ENCODE assay signal across 1 cellular context in the genomic region with DNA sequence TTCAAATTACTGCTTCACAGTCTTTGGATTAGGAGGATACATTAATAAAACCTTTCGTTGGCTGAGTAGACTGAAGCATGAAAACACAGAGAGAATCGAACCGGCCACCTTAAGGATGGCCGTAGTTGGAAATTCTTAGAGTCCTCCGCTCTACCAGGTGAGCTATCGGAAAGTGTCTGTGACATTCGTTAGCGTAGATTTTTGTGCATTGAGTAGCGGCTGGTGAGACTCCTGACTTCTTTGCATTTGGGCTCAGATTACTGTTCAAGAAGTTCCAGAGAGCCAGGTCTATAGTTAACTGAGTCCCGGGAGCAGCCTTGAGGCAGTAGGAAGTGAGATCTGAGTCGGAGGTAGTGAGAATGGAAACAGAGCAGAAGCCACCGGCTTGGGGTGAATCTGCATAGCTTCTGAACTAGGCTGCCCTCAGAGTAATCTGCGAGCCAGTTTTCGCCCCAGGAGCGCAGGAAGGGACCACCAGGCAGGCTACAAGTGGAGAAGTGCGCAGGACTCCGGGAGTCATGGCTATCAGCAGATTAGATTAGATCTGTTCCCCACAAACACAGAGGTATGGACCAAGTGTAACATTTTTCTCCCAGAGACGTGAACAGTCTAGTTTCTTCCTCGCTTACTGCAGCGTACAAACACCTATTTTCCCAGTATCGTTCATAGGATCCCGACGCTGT.
TF ChIP-seq lines count a peak whose summit lies in the region.

No MANE protein-coding gene starts in this region.

TF ChIP-seq in HepG2, 621 proteins besides CTCF, POLR2A, EP300 and RAD21 (continued from another document and continues in another):
- peak; percentile 62; the same call in 1 of the 2 replicates for TF ChIP-seq ZNF350 (CRISPR knock-in tag; IDR thresholded peaks at IDR 0.05; ENCODE audit: borderline replicate concordance, low read depth)
- TF ChIP-seq, protein P1, sequence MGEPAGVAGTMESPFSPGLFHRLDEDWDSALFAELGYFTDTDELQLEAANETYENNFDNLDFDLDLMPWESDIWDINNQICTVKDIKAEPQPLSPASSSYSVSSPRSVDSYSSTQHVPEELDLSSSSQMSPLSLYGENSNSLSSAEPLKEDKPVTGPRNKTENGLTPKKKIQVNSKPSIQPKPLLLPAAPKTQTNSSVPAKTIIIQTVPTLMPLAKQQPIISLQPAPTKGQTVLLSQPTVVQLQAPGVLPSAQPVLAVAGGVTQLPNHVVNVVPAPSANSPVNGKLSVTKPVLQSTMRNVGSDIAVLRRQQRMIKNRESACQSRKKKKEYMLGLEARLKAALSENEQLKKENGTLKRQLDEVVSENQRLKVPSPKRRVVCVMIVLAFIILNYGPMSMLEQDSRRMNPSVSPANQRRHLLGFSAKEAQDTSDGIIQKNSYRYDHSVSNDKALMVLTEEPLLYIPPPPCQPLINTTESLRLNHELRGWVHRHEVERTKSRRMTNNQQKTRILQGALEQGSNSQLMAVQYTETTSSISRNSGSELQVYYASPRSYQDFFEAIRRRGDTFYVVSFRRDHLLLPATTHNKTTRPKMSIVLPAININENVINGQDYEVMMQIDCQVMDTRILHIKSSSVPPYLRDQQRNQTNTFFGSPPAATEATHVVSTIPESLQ (CRISPR knock-in tag; conservative IDR thresholded peaks at IDR 0.05), result no peak
- TF ChIP-seq PHB2 (IDR thresholded peaks at IDR 0.05; ENCODE audit: partially characterized antibody), result no peak
- no peak for TF ChIP-seq ZNF34 (CRISPR knock-in tag; IDR thresholded peaks at IDR 0.05; ENCODE audit: borderline replicate concordance)
- no peak for TF ChIP-seq MEIS2 (CRISPR knock-in tag; IDR thresholded peaks at IDR 0.05)
- TF ChIP-seq, protein P2, sequence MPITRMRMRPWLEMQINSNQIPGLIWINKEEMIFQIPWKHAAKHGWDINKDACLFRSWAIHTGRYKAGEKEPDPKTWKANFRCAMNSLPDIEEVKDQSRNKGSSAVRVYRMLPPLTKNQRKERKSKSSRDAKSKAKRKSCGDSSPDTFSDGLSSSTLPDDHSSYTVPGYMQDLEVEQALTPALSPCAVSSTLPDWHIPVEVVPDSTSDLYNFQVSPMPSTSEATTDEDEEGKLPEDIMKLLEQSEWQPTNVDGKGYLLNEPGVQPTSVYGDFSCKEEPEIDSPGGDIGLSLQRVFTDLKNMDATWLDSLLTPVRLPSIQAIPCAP (CRISPR knock-in tag; IDR thresholded peaks at IDR 0.05; ENCODE audit: low read depth), result no peak
- no peak for TF ChIP-seq ZNF781 (CRISPR knock-in tag; IDR thresholded peaks at IDR 0.05; ENCODE audit: borderline replicate concordance, not compliant biosample characterization)
- TF ChIP-seq SALL2 (CRISPR knock-in tag; IDR thresholded peaks at IDR 0.05), result no peak
- no peak for TF ChIP-seq ZNF720 (CRISPR knock-in tag; IDR thresholded peaks at IDR 0.05)
- no peak for TF ChIP-seq SOX6 (IDR thresholded peaks at IDR 0.05)
- peak; percentile 29; the same call in 1 of the 2 replicates for TF ChIP-seq SOX6 (CRISPR knock-in tag; IDR thresholded peaks at IDR 0.05)
- peak; percentile 72 for TF ChIP-seq ZMYM2 (CRISPR knock-in tag; IDR thresholded peaks at IDR 0.05)
- peak; percentile 14; the same call in 1 of the 2 replicates for TF ChIP-seq RARA (CRISPR knock-in tag; IDR thresholded peaks at IDR 0.05)
- TF ChIP-seq RBM22 (optimal IDR thresholded peaks at IDR 0.05; ENCODE audit: low read length), result peak; percentile 39
- TF ChIP-seq ZSCAN21 (CRISPR knock-in tag; IDR thresholded peaks at IDR 0.05; ENCODE audit: borderline replicate concordance), result peak; percentile 45; the same call in 1 of the 2 replicates
- no peak for TF ChIP-seq ZZZ3 (CRISPR knock-in tag; IDR thresholded peaks at IDR 0.05; ENCODE audit: borderline replicate concordance)
- TF ChIP-seq RXRB (CRISPR knock-in tag; IDR thresholded peaks at IDR 0.05; ENCODE audit: borderline replicate concordance), result peak; percentile 53; the same call in 1 of the 2 replicates
- TF ChIP-seq, protein P3, sequence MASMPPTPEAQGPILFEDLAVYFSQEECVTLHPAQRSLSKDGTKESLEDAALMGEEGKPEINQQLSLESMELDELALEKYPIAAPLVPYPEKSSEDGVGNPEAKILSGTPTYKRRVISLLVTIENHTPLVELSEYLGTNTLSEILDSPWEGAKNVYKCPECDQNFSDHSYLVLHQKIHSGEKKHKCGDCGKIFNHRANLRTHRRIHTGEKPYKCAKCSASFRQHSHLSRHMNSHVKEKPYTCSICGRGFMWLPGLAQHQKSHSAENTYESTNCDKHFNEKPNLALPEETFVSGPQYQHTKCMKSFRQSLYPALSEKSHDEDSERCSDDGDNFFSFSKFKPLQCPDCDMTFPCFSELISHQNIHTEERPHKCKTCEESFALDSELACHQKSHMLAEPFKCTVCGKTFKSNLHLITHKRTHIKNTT (CRISPR knock-in tag; IDR thresholded peaks at IDR 0.05), result no peak
- peak; percentile 63; the same call in 1 of the 2 replicates for TF ChIP-seq ZNF501 (CRISPR knock-in tag; IDR thresholded peaks at IDR 0.05)
- 0 out of 2 replicates have a peak, but pooled peaks have one; percentile 6 for TF ChIP-seq KDM1A (CRISPR knock-in tag; IDR thresholded peaks at IDR 0.05)
- TF ChIP-seq ZNF136 (CRISPR knock-in tag; IDR thresholded peaks at IDR 0.05; ENCODE audit: low read depth), result 0 out of 2 replicates have a peak, but pooled peaks have one; percentile 77
- TF ChIP-seq HNRNPH1 (optimal IDR thresholded peaks at IDR 0.05; ENCODE audit: low read depth, low read length), result no peak
- TF ChIP-seq ZSCAN29 (CRISPR knock-in tag; conservative IDR thresholded peaks at IDR 0.05), result peak; percentile 52; the same call in 1 of the 2 replicates
- TF ChIP-seq, protein P4, sequence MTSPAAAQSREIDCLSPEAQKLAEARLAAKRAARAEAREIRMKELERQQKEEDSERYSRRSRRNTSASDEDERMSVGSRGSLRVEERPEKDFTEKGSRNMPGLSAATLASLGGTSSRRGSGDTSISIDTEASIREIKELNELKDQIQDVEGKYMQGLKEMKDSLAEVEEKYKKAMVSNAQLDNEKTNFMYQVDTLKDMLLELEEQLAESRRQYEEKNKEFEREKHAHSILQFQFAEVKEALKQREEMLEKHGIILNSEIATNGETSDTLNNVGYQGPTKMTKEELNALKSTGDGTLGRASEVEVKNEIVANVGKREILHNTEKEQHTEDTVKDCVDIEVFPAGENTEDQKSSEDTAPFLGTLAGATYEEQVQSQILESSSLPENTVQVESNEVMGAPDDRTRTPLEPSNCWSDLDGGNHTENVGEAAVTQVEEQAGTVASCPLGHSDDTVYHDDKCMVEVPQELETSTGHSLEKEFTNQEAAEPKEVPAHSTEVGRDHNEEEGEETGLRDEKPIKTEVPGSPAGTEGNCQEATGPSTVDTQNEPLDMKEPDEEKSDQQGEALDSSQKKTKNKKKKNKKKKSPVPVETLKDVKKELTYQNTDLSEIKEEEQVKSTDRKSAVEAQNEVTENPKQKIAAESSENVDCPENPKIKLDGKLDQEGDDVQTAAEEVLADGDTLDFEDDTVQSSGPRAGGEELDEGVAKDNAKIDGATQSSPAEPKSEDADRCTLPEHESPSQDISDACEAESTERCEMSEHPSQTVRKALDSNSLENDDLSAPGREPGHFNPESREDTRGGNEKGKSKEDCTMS (CRISPR knock-in tag; conservative IDR thresholded peaks at IDR 0.05), result 0 out of 2 replicates have a peak, but pooled peaks have one; percentile 38
- TF ChIP-seq ZNF543 (CRISPR knock-in tag; IDR thresholded peaks at IDR 0.05), result peak; percentile 63; the same call in 1 of the 2 replicates
- TF ChIP-seq SMARCC2 (IDR thresholded peaks at IDR 0.05), result no peak
- peak; percentile 59; the same call in 1 of the 2 replicates for TF ChIP-seq ZNF205 (CRISPR knock-in tag; IDR thresholded peaks at IDR 0.05)
- peak; percentile 45; the same call in 1 of the 2 replicates for TF ChIP-seq SAP130 (CRISPR knock-in tag; IDR thresholded peaks at IDR 0.05; ENCODE audit: low read depth)
- no peak for TF ChIP-seq SAFB2 (CRISPR knock-in tag; IDR thresholded peaks at IDR 0.05; ENCODE audit: borderline replicate concordance, low read depth)
- no peak for TF ChIP-seq TBX3 (IDR thresholded peaks at IDR 0.05; ENCODE audit: borderline replicate concordance)
- TF ChIP-seq TBX2 (CRISPR knock-in tag; IDR thresholded peaks at IDR 0.05; ENCODE audit: borderline replicate concordance), result peak; percentile 45; the same call in 1 of the 2 replicates
- TF ChIP-seq ZNF607 (CRISPR knock-in tag; IDR thresholded peaks at IDR 0.05; ENCODE audit: borderline replicate concordance), result 0 out of 2 replicates have a peak, but pooled peaks have one; percentile 52
- TF ChIP-seq, protein P5, sequence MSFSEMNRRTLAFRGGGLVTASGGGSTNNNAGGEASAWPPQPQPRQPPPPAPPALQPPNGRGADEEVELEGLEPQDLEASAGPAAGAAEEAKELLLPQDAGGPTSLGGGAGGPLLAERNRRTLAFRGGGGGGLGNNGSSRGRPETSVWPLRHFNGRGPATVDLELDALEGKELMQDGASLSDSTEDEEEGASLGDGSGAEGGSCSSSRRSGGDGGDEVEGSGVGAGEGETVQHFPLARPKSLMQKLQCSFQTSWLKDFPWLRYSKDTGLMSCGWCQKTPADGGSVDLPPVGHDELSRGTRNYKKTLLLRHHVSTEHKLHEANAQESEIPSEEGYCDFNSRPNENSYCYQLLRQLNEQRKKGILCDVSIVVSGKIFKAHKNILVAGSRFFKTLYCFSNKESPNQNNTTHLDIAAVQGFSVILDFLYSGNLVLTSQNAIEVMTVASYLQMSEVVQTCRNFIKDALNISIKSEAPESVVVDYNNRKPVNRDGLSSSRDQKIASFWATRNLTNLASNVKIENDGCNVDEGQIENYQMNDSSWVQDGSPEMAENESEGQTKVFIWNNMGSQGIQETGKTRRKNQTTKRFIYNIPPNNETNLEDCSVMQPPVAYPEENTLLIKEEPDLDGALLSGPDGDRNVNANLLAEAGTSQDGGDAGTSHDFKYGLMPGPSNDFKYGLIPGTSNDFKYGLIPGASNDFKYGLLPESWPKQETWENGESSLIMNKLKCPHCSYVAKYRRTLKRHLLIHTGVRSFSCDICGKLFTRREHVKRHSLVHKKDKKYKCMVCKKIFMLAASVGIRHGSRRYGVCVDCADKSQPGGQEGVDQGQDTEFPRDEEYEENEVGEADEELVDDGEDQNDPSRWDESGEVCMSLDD (CRISPR knock-in tag; IDR thresholded peaks at IDR 0.05; ENCODE audit: borderline replicate concordance), result no peak
- peak; percentile 27; the same call in 1 of the 2 replicates for TF ChIP-seq CREM (IDR thresholded peaks at IDR 0.05)
- TF ChIP-seq CREM (CRISPR knock-in tag; IDR thresholded peaks at IDR 0.05), result no peak
- TF ChIP-seq, protein P6, sequence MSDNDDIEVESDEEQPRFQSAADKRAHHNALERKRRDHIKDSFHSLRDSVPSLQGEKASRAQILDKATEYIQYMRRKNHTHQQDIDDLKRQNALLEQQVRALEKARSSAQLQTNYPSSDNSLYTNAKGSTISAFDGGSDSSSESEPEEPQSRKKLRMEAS (IDR thresholded peaks at IDR 0.05), result peak; percentile 31; the same call in 1 of the 2 replicates
- TF ChIP-seq SIN3A (IDR thresholded peaks at IDR 0.05; ENCODE audit: borderline replicate concordance, low read depth, low read length), result 0 out of 2 replicates have a peak, but pooled peaks have one; percentile 37
- TF ChIP-seq MAF1 (CRISPR knock-in tag; IDR thresholded peaks at IDR 0.05; ENCODE audit: borderline replicate concordance), result peak; percentile 95
- TF ChIP-seq, protein P7, sequence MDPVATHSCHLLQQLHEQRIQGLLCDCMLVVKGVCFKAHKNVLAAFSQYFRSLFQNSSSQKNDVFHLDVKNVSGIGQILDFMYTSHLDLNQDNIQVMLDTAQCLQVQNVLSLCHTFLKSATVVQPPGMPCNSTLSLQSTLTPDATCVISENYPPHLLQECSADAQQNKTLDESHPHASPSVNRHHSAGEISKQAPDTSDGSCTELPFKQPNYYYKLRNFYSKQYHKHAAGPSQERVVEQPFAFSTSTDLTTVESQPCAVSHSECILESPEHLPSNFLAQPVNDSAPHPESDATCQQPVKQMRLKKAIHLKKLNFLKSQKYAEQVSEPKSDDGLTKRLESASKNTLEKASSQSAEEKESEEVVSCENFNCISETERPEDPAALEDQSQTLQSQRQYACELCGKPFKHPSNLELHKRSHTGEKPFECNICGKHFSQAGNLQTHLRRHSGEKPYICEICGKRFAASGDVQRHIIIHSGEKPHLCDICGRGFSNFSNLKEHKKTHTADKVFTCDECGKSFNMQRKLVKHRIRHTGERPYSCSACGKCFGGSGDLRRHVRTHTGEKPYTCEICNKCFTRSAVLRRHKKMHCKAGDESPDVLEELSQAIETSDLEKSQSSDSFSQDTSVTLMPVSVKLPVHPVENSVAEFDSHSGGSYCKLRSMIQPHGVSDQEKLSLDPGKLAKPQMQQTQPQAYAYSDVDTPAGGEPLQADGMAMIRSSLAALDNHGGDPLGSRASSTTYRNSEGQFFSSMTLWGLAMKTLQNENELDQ (CRISPR knock-in tag; IDR thresholded peaks at IDR 0.05; ENCODE audit: borderline replicate concordance), result no peak
- TF ChIP-seq, protein P8, sequence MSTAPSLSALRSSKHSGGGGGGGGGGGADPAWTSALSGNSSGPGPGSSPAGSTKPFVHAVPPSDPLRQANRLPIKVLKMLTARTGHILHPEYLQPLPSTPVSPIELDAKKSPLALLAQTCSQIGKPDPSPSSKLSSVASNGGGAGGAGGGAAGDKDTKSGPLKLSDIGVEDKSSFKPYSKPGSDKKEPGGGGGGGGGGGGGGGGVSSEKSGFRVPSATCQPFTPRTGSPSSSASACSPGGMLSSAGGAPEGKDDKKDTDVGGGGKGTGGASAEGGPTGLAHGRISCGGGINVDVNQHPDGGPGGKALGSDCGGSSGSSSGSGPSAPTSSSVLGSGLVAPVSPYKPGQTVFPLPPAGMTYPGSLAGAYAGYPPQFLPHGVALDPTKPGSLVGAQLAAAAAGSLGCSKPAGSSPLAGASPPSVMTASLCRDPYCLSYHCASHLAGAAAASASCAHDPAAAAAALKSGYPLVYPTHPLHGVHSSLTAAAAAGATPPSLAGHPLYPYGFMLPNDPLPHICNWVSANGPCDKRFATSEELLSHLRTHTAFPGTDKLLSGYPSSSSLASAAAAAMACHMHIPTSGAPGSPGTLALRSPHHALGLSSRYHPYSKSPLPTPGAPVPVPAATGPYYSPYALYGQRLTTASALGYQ (CRISPR knock-in tag; IDR thresholded peaks at IDR 0.05), result no peak
- TF ChIP-seq RCOR2 (CRISPR knock-in tag; IDR thresholded peaks at IDR 0.05), result peak; percentile 34; the same call in 1 of the 2 replicates
- peak; percentile 20; the same call in 1 of the 2 replicates for TF ChIP-seq ZBTB7B (CRISPR knock-in tag; IDR thresholded peaks at IDR 0.05)
- TF ChIP-seq ZNF160 (CRISPR knock-in tag; IDR thresholded peaks at IDR 0.05), result no peak; the same call in 1 of the 2 replicates
- no peak for TF ChIP-seq ZNF549 (CRISPR knock-in tag; IDR thresholded peaks at IDR 0.05)
- TF ChIP-seq ZNF670 (CRISPR knock-in tag; IDR thresholded peaks at IDR 0.05; ENCODE audit: borderline replicate concordance), result 0 out of 2 replicates have a peak, but pooled peaks have one; percentile 43
- TF ChIP-seq, protein P9, sequence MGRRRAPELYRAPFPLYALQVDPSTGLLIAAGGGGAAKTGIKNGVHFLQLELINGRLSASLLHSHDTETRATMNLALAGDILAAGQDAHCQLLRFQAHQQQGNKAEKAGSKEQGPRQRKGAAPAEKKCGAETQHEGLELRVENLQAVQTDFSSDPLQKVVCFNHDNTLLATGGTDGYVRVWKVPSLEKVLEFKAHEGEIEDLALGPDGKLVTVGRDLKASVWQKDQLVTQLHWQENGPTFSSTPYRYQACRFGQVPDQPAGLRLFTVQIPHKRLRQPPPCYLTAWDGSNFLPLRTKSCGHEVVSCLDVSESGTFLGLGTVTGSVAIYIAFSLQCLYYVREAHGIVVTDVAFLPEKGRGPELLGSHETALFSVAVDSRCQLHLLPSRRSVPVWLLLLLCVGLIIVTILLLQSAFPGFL (CRISPR knock-in tag; IDR thresholded peaks at IDR 0.05), result no peak
- TF ChIP-seq SMAD3 (CRISPR knock-in tag; IDR thresholded peaks at IDR 0.05), result 0 out of 2 replicates have a peak, but pooled peaks have one; percentile 63
- no peak for TF ChIP-seq CBFB (CRISPR knock-in tag; IDR thresholded peaks at IDR 0.05)
- no peak for TF ChIP-seq U2AF2 (IDR thresholded peaks at IDR 0.05; ENCODE audit: low read depth, low read length)
